8 cellular contexts compared by ENCODE assay signal in genomic region chr19:18385675-18386542, GRCh38.
DNase-seq lines count a peak whose midpoint lies in the region; ATAC-seq, FAIRE-seq and TF ChIP-seq lines count a peak whose summit lies in the region.

GDF15 (plus strand) TSS chr19:18386158; CDS start chr19:18386190, 32 bp downstream.

- H3K4me2 ChIP-seq in BLaER1: peak within 1 kb of the TSS; percentile 78

- peak; percentile 55 for TF ChIP-seq POLR2A in H54 (IDR thresholded peaks at IDR 0.05; ENCODE audit: low read depth, low read length)

- H3K27me3 ChIP-seq in BLaER1 (peaks cover 31% of the 10 kb centered on the region; the same call in 1 of the 2 replicates), muscle layer of duodenum (ENCODE audit: low read depth, low read length) (no peaks in the 10 kb centered on the region)

- FAIRE-seq in H54 (lab: Jason Lieb, UNC): no peak

- DNase-seq in H54 (ENCODE audit: insufficient read length, low spot score) (peak; percentile 78), SW480 (ENCODE audit: low spot score) (peak; percentile 91), epithelial cell of prostate (ENCODE audit: low read depth, low spot score) (no peak), GM19240 (ENCODE audit: insufficient read length, low spot score) (no peak)

- H4K20me1 ChIP-seq in BLaER1: no peaks in the 10 kb centered on the region

- H3K4me1 ChIP-seq in BLaER1 (peaks cover 41% of the 10 kb centered on the region), muscle layer of duodenum (ENCODE audit: control insufficient read depth in 1 of 2, insufficient read depth in 2 of 2, low read length in 2 of 2) (peaks cover 5 to 7% of the 10 kb centered on the region in 2 donors)

- no peak for ATAC-seq in GM21447 (IDR thresholded peaks at IDR 0.05; ENCODE audit: unreplicated experiment)
- ATAC-seq in GM18873 (IDR thresholded peaks at IDR 0.05; ENCODE audit: low FRiP score, unreplicated experiment): no peak

- no peaks in the 10 kb centered on the region for H3K36me3 ChIP-seq in BLaER1
- H3K36me3 ChIP-seq in muscle layer of duodenum (ENCODE audit: control insufficient read depth in 1 of 2, insufficient read depth in 2 of 2, low read length in 2 of 2): no peaks in the 10 kb centered on the region

- H3K27ac ChIP-seq in BLaER1 (no peak within 1 kb of the TSS), epithelial cell of prostate (peak within 1 kb of the TSS; percentile 85), muscle layer of duodenum (ENCODE audit: low read length) (peak within 1 kb of the TSS; percentile 62)

- H3K9me3 ChIP-seq in BLaER1 (no peaks in the 10 kb centered on the region), muscle layer of duodenum (ENCODE audit: control insufficient read depth in 1 of 2, low read length in 2 of 2) (no peaks in the 10 kb centered on the region)

- no peak within 1 kb of the TSS for H3K9ac ChIP-seq in BLaER1

- H3K4me3 ChIP-seq in BLaER1 (no peak within 1 kb of the TSS), muscle layer of duodenum (ENCODE audit: low read depth in 1 of 2, low read length in 2 of 2) (peak within 1 kb of the TSS; percentile 35 to 67)

Comparison
In these comparisons a context has a peak if more than half of its experiments do, and no peak if none do; other contexts are left out.
1. DNase-seq: peak in H54 (single experiment) and SW480 (single experiment); none in epithelial cell of prostate (single experiment) and GM19240 (single experiment).